9 cellular contexts compared by ENCODE assay signal in genomic region chr9:137188086-137188489, GRCh38. TPM values are rescaled to one million over a fixed set of nuclear protein-coding genes. Genes with fewer than 3 reads are reported as not detected.
DNase-seq lines count a peak whose midpoint lies in the region; TF ChIP-seq lines count a peak whose summit lies in the region.
"Had no signal": no experiment of that assay in that cellular context is flagged by ENCODE, and none has a peak within 500 bp of the region (broad histone marks: within the 10 kb centered on the region; RNA-seq: fewer than 3 reads in every experiment).

No MANE protein-coding gene starts in this region.

- no peaks in the 10 kb centered on the region for H3K9me3 ChIP-seq in A673 (ENCODE audit: low read depth, low read length, poor library complexity, severe bottlenecking)
- H3K9me3 ChIP-seq in HUES6 (ENCODE audit: control insufficient read depth, insufficient read depth, low read depth, low read length) = no peaks in the 10 kb centered on the region
- H3K9me3 ChIP-seq in mucosa of rectum (ENCODE audit: control insufficient read depth in 2 of 2, low read length in 2 of 2) = no peaks in the 10 kb centered on the region

- intact Hi-C loops in A673 (cut with micrococcal nuclease; ENCODE audit: unreplicated experiment) = no loop called here

- in situ Hi-C loops in GM13977 (cut with MboI; ENCODE audit: low pct_unique_long_range_greater_than_20kb, low sequenced_read_pairs, unreplicated experiment) = no loop called here

- POLR2A ChIA-PET in A673 (lab: Charles Lee; ENCODE audit: low non-redundant PET) = no interaction called here

- DNase-seq in A673 (ENCODE audit: low spot score) (no peak), caudate nucleus (lab: John Stamatoyannopoulos, UW) (no peak), RKO (ENCODE audit: low spot score) (no peak), OCI-M1 (lab: John Stamatoyannopoulos, UW) (no peak), GM13977 (ENCODE audit: low spot score) (no peak), SKM-1 (lab: John Stamatoyannopoulos, UW; ENCODE audit: unreplicated experiment) (no peak)

- H3K9ac ChIP-seq in HUES6 (ENCODE audit: low read length) = peak overlapping the region; percentile 81
- H3K9ac ChIP-seq in mucosa of rectum (ENCODE audit: low read depth in 1 of 2, low read length in 2 of 2) = peak overlapping the region; percentile 86 to 91

- H3K27me3 ChIP-seq in A673 (replicated peaks; ENCODE audit: insufficient read depth, low read depth, low read length, poor library complexity) = no peaks in the 10 kb centered on the region
- H3K27me3 ChIP-seq in HUES6 (ENCODE audit: control insufficient read depth, insufficient read depth, low read length) = no peaks in the 10 kb centered on the region
- H3K27me3 ChIP-seq in mucosa of rectum (ENCODE audit: control insufficient read depth in 2 of 2, insufficient read depth in 2 of 2, low read length in 2 of 2) = no peaks in the 10 kb centered on the region

- H3K4me1 ChIP-seq in A673 (ENCODE audit: insufficient read depth, low read length, poor library complexity, severe bottlenecking) (peaks cover 10% of the 10 kb centered on the region), HUES6 (ENCODE audit: control insufficient read depth, insufficient read depth, low read length) (peaks cover 11% of the 10 kb centered on the region), mucosa of rectum (ENCODE audit: control insufficient read depth in 2 of 2, insufficient read depth in 2 of 2, low read length in 2 of 2) (peaks cover 41% of the 10 kb centered on the region in 2 donors)

- CTCF ChIA-PET in A673 (lab: Charles Lee) = interaction anchor here (1.8 kb wide), 1 partner anchor 49 kb away, joined by 5 read pairs; no protein-coding TSS in a partner anchor

- TSS peak; percentile 68 for BruUV-seq in A673 (replicated peaks; lab: Mats Ljungman, UMichigan)

- H3K4me3 ChIP-seq in A673 (ENCODE audit: low read depth, low read length, poor library complexity, severe bottlenecking) (peak overlapping the region; percentile 98), HUES6 (ENCODE audit: low read depth, low read length) (peak overlapping the region; percentile 95), mucosa of rectum (ENCODE audit: low read length in 2 of 2) (peak overlapping the region; percentile 84 to 97)

- no peak for TF ChIP-seq CTCF in A673 (conservative IDR thresholded peaks at IDR 0.05; ENCODE audit: low read depth, low read length)
- no peak for TF ChIP-seq CTCF in GM13977 (IDR thresholded peaks at IDR 0.05; ENCODE audit: extremely low read depth, insufficient read depth, missing control alignments)

- H3K36me3 ChIP-seq in A673 (ENCODE audit: insufficient read depth, low read length, poor library complexity, severe bottlenecking) (peaks cover 8% of the 10 kb centered on the region), HUES6 (ENCODE audit: control insufficient read depth, insufficient read depth, low read length) (peaks cover 55% of the 10 kb centered on the region), mucosa of rectum (ENCODE audit: control insufficient read depth in 2 of 2, insufficient read depth in 2 of 2, low read length in 2 of 2) (peaks cover 48 to 56% of the 10 kb centered on the region in 2 donors)

- H3K27ac ChIP-seq in A673 (ENCODE audit: low read depth, low read length, poor library complexity, severe bottlenecking) = peak overlapping the region; percentile 96
- H3K27ac ChIP-seq in HUES6 (ENCODE audit: low read depth, low read length) = no peak overlapping the region; the same call in 1 of the 2 replicates
- peak overlapping the region; percentile 71 for H3K27ac ChIP-seq in caudate nucleus (ENCODE audit: low read depth, low read length)
- H3K27ac ChIP-seq in mucosa of rectum (ENCODE audit: low read depth in 2 of 2, low read length in 2 of 2) = peak overlapping the region; percentile 94 to 97

RNA-seq across cellular contexts. Expression of gene ANAPC2, which starts 0.3 kb away (rescaled TPM):
- total RNA-seq in A673 (2021) = 49.6 and 54.1 TPM in 2 replicates

RNA-seq across cellular contexts. Expression of gene SSNA1, which starts 0.4 kb away (rescaled TPM):
- total RNA-seq in A673 (2021) = 86.8 and 87.3 TPM in 2 replicates

RNA-seq across cellular contexts. Expression of gene TPRN, which starts 12.5 kb away (rescaled TPM):
- total RNA-seq in A673 (2021) = 23.0 and 25.7 TPM in 2 replicates

RNA-seq across cellular contexts. Expression of gene TMEM210, which starts 16.2 kb away (rescaled TPM):
- not detected in 2 replicates for total RNA-seq in A673 (2021)
- total RNA-seq: activated CD8-positive, alpha-beta memory T cell treated with anti-CD3 and anti-CD28 coated beads for 36 hours had no signal

RNA-seq across cellular contexts. Expression of gene TMEM203, which starts 17.4 kb away (rescaled TPM):
- 37.5 and 41.8 TPM in 2 replicates for total RNA-seq in A673 (2021)
